ENCODE assay signal across 8 cellular contexts in the genomic region with DNA sequence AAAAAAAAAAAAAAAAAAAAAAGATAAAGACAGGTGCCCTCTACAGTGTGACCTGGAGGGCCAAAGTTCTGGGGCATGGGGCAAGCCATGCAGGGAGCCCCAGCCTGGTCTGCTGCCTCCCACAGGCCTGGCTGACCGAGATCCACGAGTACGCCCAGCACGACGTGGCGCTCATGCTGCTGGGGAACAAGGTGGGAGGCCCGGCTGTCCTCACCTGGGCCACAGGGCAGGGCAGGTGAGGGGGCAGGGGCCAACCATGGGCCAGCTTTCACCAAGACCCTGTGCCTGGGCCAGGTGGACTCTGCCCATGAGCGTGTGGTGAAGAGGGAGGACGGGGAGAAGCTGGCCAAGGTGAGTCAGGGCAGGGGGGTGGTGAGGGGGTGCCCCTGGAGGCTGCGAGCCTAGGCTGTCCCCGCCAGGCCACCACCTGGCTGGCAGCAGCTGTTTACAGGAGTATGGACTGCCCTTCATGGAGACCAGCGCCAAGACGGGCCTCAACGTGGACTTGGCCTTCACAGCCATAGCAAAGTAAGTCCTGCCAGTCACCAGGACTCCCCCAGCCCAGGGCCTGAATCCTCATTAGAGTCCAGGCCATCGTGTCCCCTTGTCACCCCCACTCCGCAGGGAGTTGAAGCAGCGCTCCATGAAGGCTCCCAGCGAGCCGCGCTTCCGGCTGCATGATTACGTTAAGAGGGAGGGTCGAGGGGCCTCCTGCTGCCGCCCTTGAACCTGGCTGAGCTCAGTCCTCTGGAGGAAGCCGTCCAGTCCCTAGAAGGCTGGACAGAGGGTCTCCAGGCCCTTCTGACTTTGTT. TPM values are rescaled to one million over a fixed set of nuclear protein-coding genes. Genes with fewer than 3 reads are reported as not detected.
DNase-seq lines count a peak whose midpoint lies in the region; ATAC-seq lines count a peak whose summit lies in the region.

No MANE protein-coding gene starts in this region.

- H3K4me3 Mint-ChIP-seq in activated naive CD8-positive, alpha-beta T cell treated with anti-CD3 and anti-CD28 coated beads, Interleukin-2, amount 10 ng/mL, durations not matched to agents 7 days and 5 days: peak overlapping the region; percentile 91

- H3K27ac Mint-ChIP-seq in activated naive CD8-positive, alpha-beta T cell treated with anti-CD3 and anti-CD28 coated beads, Interleukin-2, amount 10 ng/mL, durations not matched to agents 7 days and 5 days: peak overlapping the region; percentile 74

- H3K27me3 Mint-ChIP-seq in activated naive CD8-positive, alpha-beta T cell treated with anti-CD3 and anti-CD28 coated beads, Interleukin-2, amount 10 ng/mL, durations not matched to agents 7 days and 5 days: no peaks in the 10 kb centered on the region

- peaks cover 11% of the 10 kb centered on the region for H3K36me3 Mint-ChIP-seq in activated naive CD8-positive, alpha-beta T cell treated with anti-CD3 and anti-CD28 coated beads, Interleukin-2, amount 10 ng/mL, durations not matched to agents 7 days and 5 days

- no peaks in the 10 kb centered on the region for H3K9me3 Mint-ChIP-seq in activated naive CD8-positive, alpha-beta T cell treated with anti-CD3 and anti-CD28 coated beads, Interleukin-2, amount 10 ng/mL, durations not matched to agents 7 days and 5 days

- no peak for ATAC-seq in activated naive CD8-positive, alpha-beta T cell treated with anti-CD3 and anti-CD28 coated beads, Interleukin-2, amount 10 ng/mL, durations not matched to agents 7 days and 5 days (ENCODE audit: low read depth)

- H3K9me3 ChIP-seq in ES-I3 (ENCODE audit: control insufficient read depth, insufficient read depth, low read length): no peaks in the 10 kb centered on the region

- H3K36me3 ChIP-seq in ES-I3 (ENCODE audit: insufficient read depth, low read length): peaks cover 9% of the 10 kb centered on the region; the same call in 1 of the 2 replicates

- H3K4me1 ChIP-seq in ES-I3 (ENCODE audit: insufficient read depth, low read length): peaks cover 7% of the 10 kb centered on the region; the same call in 1 of the 2 replicates

- H3K9ac ChIP-seq in ES-I3 (ENCODE audit: low read depth, low read length): peak overlapping the region; percentile 96

- peak overlapping the region; percentile 38 for H3K27ac ChIP-seq in substantia nigra (ENCODE audit: low read depth, low read length, poor library complexity, severe bottlenecking)

- POLR2A ChIA-PET in activated naive CD8-positive, alpha-beta T cell treated with anti-CD3 and anti-CD28 coated beads, Interleukin-2, amount 10 ng/mL, durations not matched to agents 7 days and 5 days (lab: Charles Lee): interaction anchor here (0.6 to 3.8 kb wide), 11 partner anchors 13 to 327 kb away, joined by 3 to 32 read pairs (median 3); a partner anchor contains a TSS

- H3K4me1 Mint-ChIP-seq in activated naive CD8-positive, alpha-beta T cell treated with anti-CD3 and anti-CD28 coated beads, Interleukin-2, amount 10 ng/mL, durations not matched to agents 7 days and 5 days: peaks cover 28% of the 10 kb centered on the region

- DNase-seq in LoVo (ENCODE audit: low spot score) (peak; percentile 33), left kidney (ENCODE audit: low read depth, low spot score) (peak; percentile 64), substantia nigra (lab: John Stamatoyannopoulos, UW) (peak in 1 of 49 donors; percentile 46), NCI-H187 treated with DMSO at 0.1 percent for 48 hours (lab: John Stamatoyannopoulos, UW) (no peak), occipital lobe (lab: John Stamatoyannopoulos, UW) (no peak), mesenteric fat pad (ENCODE audit: low spot score) (no peak)
- DNase-seq in activated naive CD8-positive, alpha-beta T cell treated with anti-CD3 and anti-CD28 coated beads, Interleukin-2, amount 10 ng/mL, durations not matched to agents 7 days and 5 days: no peak

RNA-seq across cellular contexts. Expression of a gene that starts 2.7 kb away (rescaled TPM):
- 10 to 100 TPM; 50.2 to 51.8 TPM for total RNA-seq in activated naive CD8-positive, alpha-beta T cell treated with anti-CD3 and anti-CD28 coated beads, Interleukin-2, amount 10 ng/mL, durations not matched to agents 7 days and 5 days
- 35.6 TPM for total RNA-seq in occipital lobe
- 63.5 TPM for total RNA-seq in mesenteric fat pad

RNA-seq across cellular contexts. Expression of a gene that starts 4.5 kb away (rescaled TPM):
- total RNA-seq in activated naive CD8-positive, alpha-beta T cell treated with anti-CD3 and anti-CD28 coated beads, Interleukin-2, amount 10 ng/mL, durations not matched to agents 7 days and 5 days: under 1 TPM; 0.40 to 0.69 TPM
- total RNA-seq in occipital lobe: 5.8 TPM
- total RNA-seq in mesenteric fat pad: not detected

RNA-seq across cellular contexts. Expression of a gene that starts 17.2 kb away (rescaled TPM):
- 10 to 100 TPM; 95.5 to 97.3 TPM for total RNA-seq in activated naive CD8-positive, alpha-beta T cell treated with anti-CD3 and anti-CD28 coated beads, Interleukin-2, amount 10 ng/mL, durations not matched to agents 7 days and 5 days
- total RNA-seq in occipital lobe: 70.3 TPM
- 99.4 TPM for total RNA-seq in mesenteric fat pad

RNA-seq across cellular contexts. Expression of a gene that starts 43.5 kb away (rescaled TPM):
- total RNA-seq in activated naive CD8-positive, alpha-beta T cell treated with anti-CD3 and anti-CD28 coated beads, Interleukin-2, amount 10 ng/mL, durations not matched to agents 7 days and 5 days: 1 to 10 TPM in 1 of 2 experiments, under 1 TPM in 1; 0.88 to 1.1 TPM
- total RNA-seq in occipital lobe (23.6 TPM), mesenteric fat pad (0.06 TPM)

RNA-seq across cellular contexts. Expression of a gene that starts 52.4 kb away (rescaled TPM):
- total RNA-seq in activated naive CD8-positive, alpha-beta T cell treated with anti-CD3 and anti-CD28 coated beads, Interleukin-2, amount 10 ng/mL, durations not matched to agents 7 days and 5 days: 10 to 100 TPM; 32.1 to 33.1 TPM
- total RNA-seq in occipital lobe (10.5 TPM), mesenteric fat pad (21.9 TPM)

Comparison
In these comparisons a context has a peak if more than half of its experiments do, and no peak if none do; other contexts are left out.
1. DNase-seq: peak in LoVo (single experiment) and left kidney (single experiment); none in activated naive CD8-positive, alpha-beta T cell treated with anti-CD3 and anti-CD28 coated beads, Interleukin-2, amount 10 ng/mL, durations not matched to agents 7 days and 5 days (single experiment), NCI-H187 treated with DMSO at 0.1 percent for 48 hours (single experiment), occipital lobe (single experiment) and mesenteric fat pad (single experiment).